In the genomic region with DNA sequence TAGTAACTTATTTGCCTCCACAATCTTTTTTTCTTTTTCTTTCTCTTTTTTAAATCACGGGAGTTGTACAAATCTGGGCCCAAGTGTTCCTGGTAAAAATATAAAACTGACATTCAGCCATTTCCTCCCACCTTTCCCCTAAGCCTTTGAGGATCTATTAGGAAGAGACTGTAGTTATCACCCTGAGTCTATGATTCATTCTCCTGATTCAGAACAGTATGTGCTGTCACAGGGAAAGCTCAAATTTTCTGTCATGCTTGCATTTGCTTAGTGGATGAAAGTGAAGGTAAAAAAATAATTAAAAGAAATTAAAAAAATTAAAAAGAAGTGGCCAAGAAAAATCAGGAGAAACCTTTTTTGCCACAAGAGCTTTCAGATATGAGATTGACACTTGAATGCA, we compare ENCODE assay signal across 14 cellular contexts.
"Had no signal": no experiment of that assay in that cellular context is flagged by ENCODE, and none has a peak within 500 bp of the region (broad histone marks: within the 10 kb centered on the region; RNA-seq: fewer than 3 reads in every experiment).

No MANE protein-coding gene starts in this region.

- H3K27me3 ChIP-seq: left lung, tibial nerve had no signal

- H3K27ac ChIP-seq: coronary artery, left lung, skin epidermis, tibial nerve had no signal

- H3K9me3 ChIP-seq: left lung, tibial nerve had no signal

- H3K36me3 ChIP-seq: left lung had no signal

- H3K9me3 Mint-ChIP-seq: activated CD4-positive, alpha-beta memory T cell treated with anti-CD3 and anti-CD28 coated beads, Interleukin-2, amount 10 ng/mL, durations not matched to agents 7 days and 5 days; activated T-cell treated with anti-CD3 and anti-CD28 coated beads, Interleukin-2, amount 50 U/mL, for 72 hours; immature natural killer cell; T-helper 2 cell treated with Interferon-gamma antibody and Interleukin-4, amounts not matched to agents 5 μg/mL and 100 μg/mL, for 36 hours had no signal

- H3K4me1 Mint-ChIP-seq: nephron progenitor cell had no signal

- H3K4me3 Mint-ChIP-seq: activated CD4-positive, alpha-beta memory T cell treated with anti-CD3 and anti-CD28 coated beads, Interleukin-2, amount 10 ng/mL, durations not matched to agents 7 days and 5 days; activated T-cell treated with anti-CD3 and anti-CD28 coated beads, Interleukin-2, amount 50 U/mL, for 72 hours; immature natural killer cell; nephron progenitor cell; T-helper 2 cell treated with Interferon-gamma antibody and Interleukin-4, amounts not matched to agents 5 μg/mL and 100 μg/mL, for 36 hours had no signal

- H3K4me1 ChIP-seq: left lung, tibial nerve had no signal

- ATAC-seq: activated T-cell treated with anti-CD3 and anti-CD28 coated beads, Interleukin-2, amount 50 U/mL, for 72 hours; left lung had no signal

- H3K27ac Mint-ChIP-seq: activated CD4-positive, alpha-beta memory T cell treated with anti-CD3 and anti-CD28 coated beads, Interleukin-2, amount 10 ng/mL, durations not matched to agents 7 days and 5 days; activated T-cell treated with anti-CD3 and anti-CD28 coated beads, Interleukin-2, amount 50 U/mL, for 72 hours; nephron progenitor cell; T-helper 2 cell treated with Interferon-gamma antibody and Interleukin-4, amounts not matched to agents 5 μg/mL and 100 μg/mL, for 36 hours had no signal

- DNase-seq: activated CD4-positive, alpha-beta memory T cell treated with anti-CD3 and anti-CD28 coated beads, Interleukin-2, amount 10 ng/mL, durations not matched to agents 7 days and 5 days; activated CD8-positive, alpha-beta memory T cell treated with anti-CD3 and anti-CD28 coated beads, Interleukin-2, amount 50 U/mL, for 4 hours; activated T-cell treated with anti-CD3 and anti-CD28 coated beads, Interleukin-2, amount 50 U/mL, for 72 hours; effector CD4-positive, alpha-beta T cell; glutamatergic neuron; immature natural killer cell; left lung; mesendoderm; nephron progenitor cell; SHP77 treated with DMSO at 0.1 percent for 48 hours had no signal

- H3K27me3 Mint-ChIP-seq: activated CD4-positive, alpha-beta memory T cell treated with anti-CD3 and anti-CD28 coated beads, Interleukin-2, amount 10 ng/mL, durations not matched to agents 7 days and 5 days had no signal

- H3K4me3 ChIP-seq: coronary artery, left lung, skin epidermis, tibial nerve had no signal
